In genomic region chr2:203543898-203544328, GRCh38 we compare ENCODE assay signal across 2 cellular contexts.
A peak's percentile ranks its signal among the peaks of the same experiment; 100 is the strongest.
TF ChIP-seq lines count a peak whose summit lies in the region.

No MANE protein-coding gene starts in this region.

TF ChIP-seq in A549, 52 proteins besides CTCF, POLR2A, EP300 and RAD21 (continued from another document):
- TF ChIP-seq, protein P1, sequence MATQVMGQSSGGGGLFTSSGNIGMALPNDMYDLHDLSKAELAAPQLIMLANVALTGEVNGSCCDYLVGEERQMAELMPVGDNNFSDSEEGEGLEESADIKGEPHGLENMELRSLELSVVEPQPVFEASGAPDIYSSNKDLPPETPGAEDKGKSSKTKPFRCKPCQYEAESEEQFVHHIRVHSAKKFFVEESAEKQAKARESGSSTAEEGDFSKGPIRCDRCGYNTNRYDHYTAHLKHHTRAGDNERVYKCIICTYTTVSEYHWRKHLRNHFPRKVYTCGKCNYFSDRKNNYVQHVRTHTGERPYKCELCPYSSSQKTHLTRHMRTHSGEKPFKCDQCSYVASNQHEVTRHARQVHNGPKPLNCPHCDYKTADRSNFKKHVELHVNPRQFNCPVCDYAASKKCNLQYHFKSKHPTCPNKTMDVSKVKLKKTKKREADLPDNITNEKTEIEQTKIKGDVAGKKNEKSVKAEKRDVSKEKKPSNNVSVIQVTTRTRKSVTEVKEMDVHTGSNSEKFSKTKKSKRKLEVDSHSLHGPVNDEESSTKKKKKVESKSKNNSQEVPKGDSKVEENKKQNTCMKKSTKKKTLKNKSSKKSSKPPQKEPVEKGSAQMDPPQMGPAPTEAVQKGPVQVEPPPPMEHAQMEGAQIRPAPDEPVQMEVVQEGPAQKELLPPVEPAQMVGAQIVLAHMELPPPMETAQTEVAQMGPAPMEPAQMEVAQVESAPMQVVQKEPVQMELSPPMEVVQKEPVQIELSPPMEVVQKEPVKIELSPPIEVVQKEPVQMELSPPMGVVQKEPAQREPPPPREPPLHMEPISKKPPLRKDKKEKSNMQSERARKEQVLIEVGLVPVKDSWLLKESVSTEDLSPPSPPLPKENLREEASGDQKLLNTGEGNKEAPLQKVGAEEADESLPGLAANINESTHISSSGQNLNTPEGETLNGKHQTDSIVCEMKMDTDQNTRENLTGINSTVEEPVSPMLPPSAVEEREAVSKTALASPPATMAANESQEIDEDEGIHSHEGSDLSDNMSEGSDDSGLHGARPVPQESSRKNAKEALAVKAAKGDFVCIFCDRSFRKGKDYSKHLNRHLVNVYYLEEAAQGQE (IDR thresholded peaks at IDR 0.05) = no peak
- TF ChIP-seq JUN (IDR thresholded peaks at IDR 0.05) = 0 out of 5 replicates have a peak, but pooled peaks of 1 of the 2 experiments have one; percentile 29

TF ChIP-seq in liver, 16 proteins besides CTCF, POLR2A, EP300 and RAD21 (continued from another document):
- TF ChIP-seq, protein P1 (IDR thresholded peaks at IDR 0.05) = peak; percentile 58
- TF ChIP-seq HNF4G (IDR thresholded peaks at IDR 0.05) (no peak), RXRA (IDR thresholded peaks at IDR 0.05) (peak; percentile 57 to 72), JUND (IDR thresholded peaks at IDR 0.05) (peak in 1 of 2 donors; percentile 58), HNF4A (conservative IDR thresholded peaks at IDR 0.05) (peak; percentile 39 to 64), NR2F2 (IDR thresholded peaks at IDR 0.05) (no peak), YY1 (IDR thresholded peaks at IDR 0.05) (peak; percentile 55)
- TF ChIP-seq, protein P2, sequence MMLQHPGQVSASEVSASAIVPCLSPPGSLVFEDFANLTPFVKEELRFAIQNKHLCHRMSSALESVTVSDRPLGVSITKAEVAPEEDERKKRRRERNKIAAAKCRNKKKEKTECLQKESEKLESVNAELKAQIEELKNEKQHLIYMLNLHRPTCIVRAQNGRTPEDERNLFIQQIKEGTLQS (IDR thresholded peaks at IDR 0.05) = peak; percentile 7
- TF ChIP-seq, protein P3, sequence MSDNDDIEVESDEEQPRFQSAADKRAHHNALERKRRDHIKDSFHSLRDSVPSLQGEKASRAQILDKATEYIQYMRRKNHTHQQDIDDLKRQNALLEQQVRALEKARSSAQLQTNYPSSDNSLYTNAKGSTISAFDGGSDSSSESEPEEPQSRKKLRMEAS (IDR thresholded peaks at IDR 0.05) = peak; percentile 36
- TF ChIP-seq, protein P4, sequence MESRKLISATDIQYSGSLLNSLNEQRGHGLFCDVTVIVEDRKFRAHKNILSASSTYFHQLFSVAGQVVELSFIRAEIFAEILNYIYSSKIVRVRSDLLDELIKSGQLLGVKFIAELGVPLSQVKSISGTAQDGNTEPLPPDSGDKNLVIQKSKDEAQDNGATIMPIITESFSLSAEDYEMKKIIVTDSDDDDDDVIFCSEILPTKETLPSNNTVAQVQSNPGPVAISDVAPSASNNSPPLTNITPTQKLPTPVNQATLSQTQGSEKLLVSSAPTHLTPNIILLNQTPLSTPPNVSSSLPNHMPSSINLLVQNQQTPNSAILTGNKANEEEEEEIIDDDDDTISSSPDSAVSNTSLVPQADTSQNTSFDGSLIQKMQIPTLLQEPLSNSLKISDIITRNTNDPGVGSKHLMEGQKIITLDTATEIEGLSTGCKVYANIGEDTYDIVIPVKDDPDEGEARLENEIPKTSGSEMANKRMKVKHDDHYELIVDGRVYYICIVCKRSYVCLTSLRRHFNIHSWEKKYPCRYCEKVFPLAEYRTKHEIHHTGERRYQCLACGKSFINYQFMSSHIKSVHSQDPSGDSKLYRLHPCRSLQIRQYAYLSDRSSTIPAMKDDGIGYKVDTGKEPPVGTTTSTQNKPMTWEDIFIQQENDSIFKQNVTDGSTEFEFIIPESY (IDR thresholded peaks at IDR 0.05) = no peak
